17 cellular contexts compared by ENCODE assay signal in genomic region chr2:189348369-189348768, GRCh38.
DNase-seq lines count a peak whose midpoint lies in the region; ATAC-seq and TF ChIP-seq lines count a peak whose summit lies in the region.
"Had no signal": no experiment of that assay in that cellular context is flagged by ENCODE, and none has a peak within 500 bp of the region (broad histone marks: within the 10 kb centered on the region; RNA-seq: fewer than 3 reads in every experiment).

No MANE protein-coding gene starts in this region.

- peaks cover 25% of the 10 kb centered on the region for H3F3A ChIP-seq in SK-N-SH (replicated peaks; ENCODE audit: insufficient read depth)

- H3K36me3 ChIP-seq in SK-N-SH (replicated peaks in 1 of 2; ENCODE audit: control insufficient read depth in 1 of 2, insufficient read depth in 2 of 2, low read length in 1 of 2) (no peaks in the 10 kb centered on the region), ascending aorta (no peaks in the 10 kb centered on the region), lung (ENCODE audit: control insufficient read depth in 2 of 2, insufficient read depth in 2 of 2, low read length in 2 of 2) (no peaks in the 10 kb centered on the region), tibial nerve (no peaks in the 10 kb centered on the region)
- H3K36me3 ChIP-seq: HAP-1 had no signal

- intact Hi-C loops in ascending aorta (cut with DNase I), result loop anchor here (5.0 kb wide), 3 partner anchors 61 to 821 kb away; no protein-coding TSS in a partner anchor

- no peak for DNase-seq in SK-N-SH
- DNase-seq in ascending aorta (ENCODE audit: low spot score in 2 of 2), result no peak
- no peak for DNase-seq in lung (ENCODE audit: low spot score)
- DNase-seq in tibial nerve (ENCODE audit: low spot score in 2 of 2), result no peak
- DNase-seq in GM19238 (ENCODE audit: insufficient read length, low spot score), result no peak
- no peak for DNase-seq in stimulated activated effector memory CD8-positive, alpha-beta T cell treated with anti-CD3 and anti-CD28 coated beads, Interleukin-12 subunit alpha, Interleukin-12 subunit beta, amount 100 ng/mL, for 72 hours (ENCODE audit: low spot score in 2 of 2)
- DNase-seq: ACHN; activated CD4-positive, alpha-beta T cell treated with anti-CD3 and anti-CD28 coated beads for 36 hours; mucosa of descending colon; NCI-H1694 treated with DMSO at 0.1 percent for 48 hours; NCI-H82; T-cell had no signal

- no peak overlapping the region for H3K9ac ChIP-seq in SK-N-SH

- no peak for TF ChIP-seq EP300 in SK-N-SH (IDR thresholded peaks at IDR 0.05; ENCODE audit: borderline replicate concordance in 1 of 2, low read depth in 1 of 2, low read length in 1 of 2)
- TF ChIP-seq EP300 in tibial nerve (IDR thresholded peaks at IDR 0.05), result peak in 1 of 2 donors; percentile 32

- no peaks in the 10 kb centered on the region for H4K20me1 ChIP-seq in SK-N-SH (ENCODE audit: insufficient read depth)

- peaks cover 3% of the 10 kb centered on the region; the same call in 1 of the 2 replicates for H3K9me3 ChIP-seq in SK-N-SH
- H3K9me3 ChIP-seq in ascending aorta, result no peaks in the 10 kb centered on the region
- no peaks in the 10 kb centered on the region for H3K9me3 ChIP-seq in lung (ENCODE audit: control insufficient read depth in 2 of 2, insufficient read depth in 1 of 2, low read length in 1 of 2)
- peaks cover 0 to 5% (median 0%) of the 10 kb centered on the region in 4 donors for H3K9me3 ChIP-seq in tibial nerve
- H3K9me3 ChIP-seq: HAP-1, mucosa of descending colon had no signal

- ATAC-seq in SK-N-SH treated with all-trans-retinoic acid at 6 μM for 48 hours, result no peak
- ATAC-seq in lung (ENCODE audit: insufficient read depth, low FRiP score), result peak; percentile 53
- no peak for ATAC-seq in GM21515 (IDR thresholded peaks at IDR 0.05; ENCODE audit: unreplicated experiment)
- ATAC-seq in stimulated activated effector memory CD8-positive, alpha-beta T cell treated with anti-CD3 and anti-CD28 coated beads, Interleukin-12 subunit alpha, Interleukin-12 subunit beta, amount 100 ng/mL, for 72 hours, result no peak
- ATAC-seq: activated CD4-positive, alpha-beta T cell treated with anti-CD3 and anti-CD28 coated beads for 36 hours; T-cell had no signal

- CTCF ChIA-PET in SK-N-SH (lab: Yijun Ruan, JAX), result no interaction called here

- no peaks in the 10 kb centered on the region for H3K79me2 ChIP-seq in SK-N-SH (ENCODE audit: insufficient read depth)

- no peaks in the 10 kb centered on the region for H3K36me3 Mint-ChIP-seq in stimulated activated effector memory CD8-positive, alpha-beta T cell treated with anti-CD3 and anti-CD28 coated beads, Interleukin-12 subunit alpha, Interleukin-12 subunit beta, amount 100 ng/mL, for 72 hours
- H3K36me3 Mint-ChIP-seq: T-cell had no signal

- no peak for TF ChIP-seq POLR2A in tibial nerve (IDR thresholded peaks at IDR 0.05)

- no peaks in the 10 kb centered on the region for H3K9me2 ChIP-seq in SK-N-SH

- H3K9me3 Mint-ChIP-seq in stimulated activated effector memory CD8-positive, alpha-beta T cell treated with anti-CD3 and anti-CD28 coated beads, Interleukin-12 subunit alpha, Interleukin-12 subunit beta, amount 100 ng/mL, for 72 hours, result no peaks in the 10 kb centered on the region
- H3K9me3 Mint-ChIP-seq: T-cell had no signal

- TF ChIP-seq RAD21 in SK-N-SH (IDR thresholded peaks at IDR 0.05; ENCODE audit: low read length), result no peak

- no peak overlapping the region for H3K4me2 ChIP-seq in SK-N-SH

- H3K27me3 ChIP-seq in SK-N-SH (ENCODE audit: insufficient read depth) (no peaks in the 10 kb centered on the region), ascending aorta (no peaks in the 10 kb centered on the region), lung (ENCODE audit: control insufficient read depth, insufficient read depth) (no peaks in the 10 kb centered on the region), tibial nerve (no peaks in the 10 kb centered on the region)

- H3K27ac Mint-ChIP-seq in stimulated activated effector memory CD8-positive, alpha-beta T cell treated with anti-CD3 and anti-CD28 coated beads, Interleukin-12 subunit alpha, Interleukin-12 subunit beta, amount 100 ng/mL, for 72 hours, result no peak overlapping the region
- H3K27ac Mint-ChIP-seq: activated CD4-positive, alpha-beta T cell treated with anti-CD3 and anti-CD28 coated beads for 36 hours; activated T-helper 1 cell treated with anti-CD3 and anti-CD28 coated beads, Interleukin-12 subunit alpha, Interleukin-12 subunit beta, Interleukin-2, Interleukin-4 antibody, amounts not matched to agents 30 ng/mL and 10 ng/mL and 1 ng/mL, durations not matched to agents 14 hours and 24 hours and 36 hours; T-cell had no signal

- H3K4me1 ChIP-seq in SK-N-SH (ENCODE audit: control insufficient read depth in 1 of 2, insufficient read depth in 2 of 2, low read depth in 1 of 2, low read length in 1 of 2), result peaks cover 0 to 9% of the 10 kb centered on the region in 2 experiments; a peak in 1 of 4 replicates
- H3K4me1 ChIP-seq in ascending aorta, result peaks cover 3 to 28% of the 10 kb centered on the region in 2 donors
- H3K4me1 ChIP-seq in lung (ENCODE audit: control insufficient read depth in 2 of 2, insufficient read depth in 2 of 2, low read length in 2 of 2), result peaks cover 0 to 1% of the 10 kb centered on the region in 2 donors
- H3K4me1 ChIP-seq in tibial nerve, result peaks cover 0 to 18% (median 14%) of the 10 kb centered on the region in 4 donors

- POLR2A ChIA-PET in SK-N-SH (lab: Yijun Ruan, JAX), result no interaction called here

- H3K4me3 Mint-ChIP-seq in stimulated activated effector memory CD8-positive, alpha-beta T cell treated with anti-CD3 and anti-CD28 coated beads, Interleukin-12 subunit alpha, Interleukin-12 subunit beta, amount 100 ng/mL, for 72 hours, result no peak overlapping the region
- H3K4me3 Mint-ChIP-seq: activated CD4-positive, alpha-beta T cell treated with anti-CD3 and anti-CD28 coated beads for 36 hours; activated T-helper 1 cell treated with anti-CD3 and anti-CD28 coated beads, Interleukin-12 subunit alpha, Interleukin-12 subunit beta, Interleukin-2, Interleukin-4 antibody, amounts not matched to agents 30 ng/mL and 10 ng/mL and 1 ng/mL, durations not matched to agents 14 hours and 24 hours and 36 hours; T-cell had no signal

- no peak overlapping the region for H2AFZ ChIP-seq in SK-N-SH (ENCODE audit: low read depth)

- peaks cover 8% of the 10 kb centered on the region for H3K4me1 Mint-ChIP-seq in stimulated activated effector memory CD8-positive, alpha-beta T cell treated with anti-CD3 and anti-CD28 coated beads, Interleukin-12 subunit alpha, Interleukin-12 subunit beta, amount 100 ng/mL, for 72 hours

- no peak overlapping the region for H3K4me3 ChIP-seq in SK-N-SH (ENCODE audit: low read depth in 2 of 2, low read length in 1 of 2)
- H3K4me3 ChIP-seq in ascending aorta, result no peak overlapping the region
- H3K4me3 ChIP-seq in lung, result no peak overlapping the region
- H3K4me3 ChIP-seq in tibial nerve, result no peak overlapping the region
- H3K4me3 ChIP-seq: HAP-1, mucosa of descending colon had no signal

- WGBS in SK-N-SH (ENCODE audit: low lambda C conversion rate), result 81% methylated on average over 1 of the region's 1 CpG
- WGBS in lung, 2 donors, result 24 to 49% methylated on average over 1 of the region's 1 CpG
- WGBS in tibial nerve, 2 donors, result 62 to 71% methylated on average over 1 of the region's 1 CpG

- no peak for TF ChIP-seq CTCF in SK-N-SH (IDR thresholded peaks at IDR 0.05)
- TF ChIP-seq CTCF in ascending aorta (IDR thresholded peaks at IDR 0.05), result no peak
- no peak for TF ChIP-seq CTCF in lung (IDR thresholded peaks at IDR 0.05; ENCODE audit: control extremely low read depth, extremely low read depth)
- no peak for TF ChIP-seq CTCF in tibial nerve (IDR thresholded peaks at IDR 0.05)

- H3K27ac ChIP-seq in SK-N-SH (ENCODE audit: low read depth in 2 of 2, low read length in 1 of 2) (peak overlapping the region; percentile 89 to 92), ascending aorta (peak overlapping the region; percentile 75 to 76), lung (ENCODE audit: low read depth in 1 of 2, low read length in 1 of 2) (no peak overlapping the region), tibial nerve (peak overlapping the region in 3 of 4 donors; percentile 29 to 69 (median 61))
- H3K27ac ChIP-seq: epithelial cell of prostate had no signal

TF ChIP-seq in SK-N-SH treated with all-trans-retinoic acid at 6 μM for 48 hours, 23 proteins besides CTCF, POLR2A, EP300 and RAD21 (continues in another document):
- TF ChIP-seq CSDC2 (CRISPR knock-in tag; IDR thresholded peaks at IDR 0.05), result no peak
- no peak for TF ChIP-seq ZNF8 (CRISPR knock-in tag; IDR thresholded peaks at IDR 0.05)
- no peak for TF ChIP-seq ZC3H10 (CRISPR knock-in tag; IDR thresholded peaks at IDR 0.05)
- TF ChIP-seq PATZ1 (CRISPR knock-in tag; IDR thresholded peaks at IDR 0.05; ENCODE audit: borderline replicate concordance), result no peak
- no peak for TF ChIP-seq RARB (CRISPR knock-in tag; IDR thresholded peaks at IDR 0.05)
- TF ChIP-seq ARNTL (CRISPR knock-in tag; IDR thresholded peaks at IDR 0.05; ENCODE audit: borderline replicate concordance, low read depth), result no peak
- TF ChIP-seq PPARA (CRISPR knock-in tag; IDR thresholded peaks at IDR 0.05; ENCODE audit: borderline replicate concordance), result no peak
- TF ChIP-seq, protein P1, sequence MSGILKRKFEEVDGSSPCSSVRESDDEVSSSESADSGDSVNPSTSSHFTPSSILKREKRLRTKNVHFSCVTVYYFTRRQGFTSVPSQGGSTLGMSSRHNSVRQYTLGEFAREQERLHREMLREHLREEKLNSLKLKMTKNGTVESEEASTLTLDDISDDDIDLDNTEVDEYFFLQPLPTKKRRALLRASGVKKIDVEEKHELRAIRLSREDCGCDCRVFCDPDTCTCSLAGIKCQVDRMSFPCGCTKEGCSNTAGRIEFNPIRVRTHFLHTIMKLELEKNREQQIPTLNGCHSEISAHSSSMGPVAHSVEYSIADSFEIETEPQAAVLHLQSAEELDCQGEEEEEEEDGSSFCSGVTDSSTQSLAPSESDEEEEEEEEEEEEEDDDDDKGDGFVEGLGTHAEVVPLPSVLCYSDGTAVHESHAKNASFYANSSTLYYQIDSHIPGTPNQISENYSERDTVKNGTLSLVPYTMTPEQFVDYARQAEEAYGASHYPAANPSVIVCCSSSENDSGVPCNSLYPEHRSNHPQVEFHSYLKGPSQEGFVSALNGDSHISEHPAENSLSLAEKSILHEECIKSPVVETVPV (CRISPR knock-in tag; IDR thresholded peaks at IDR 0.05), result no peak

Comparison
In these comparisons a context has a peak if more than half of its experiments do, and no peak if none do; other contexts are left out.
1. H3K27ac ChIP-seq: peak in SK-N-SH (2 of 2), ascending aorta (2 of 2) and tibial nerve (3 of 4); none in lung (0 of 2).